16 cellular contexts compared by ENCODE assay signal in the genomic region with DNA sequence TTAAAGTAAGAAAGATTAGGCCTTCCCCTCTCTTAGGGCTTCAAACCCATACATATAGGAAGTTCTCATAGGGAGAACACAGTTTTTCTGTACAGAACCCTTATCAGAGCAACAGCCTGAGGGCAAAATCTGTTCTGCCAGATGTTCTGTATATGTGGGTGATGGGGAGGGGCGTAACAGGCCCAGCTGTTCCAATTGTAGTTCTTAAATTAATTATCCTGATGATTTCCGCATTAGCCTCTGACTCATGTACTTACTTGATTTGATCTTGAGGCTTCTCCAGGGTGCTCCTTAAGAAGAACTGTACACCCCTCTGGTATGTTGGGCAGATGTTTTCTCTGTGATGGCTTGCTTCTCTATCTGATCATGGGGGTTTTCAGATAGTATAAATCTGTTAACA.
"Had no signal": no experiment of that assay in that cellular context is flagged by ENCODE, and none has a peak within 500 bp of the region (broad histone marks: within the 10 kb centered on the region; RNA-seq: fewer than 3 reads in every experiment).

No MANE protein-coding gene starts in this region.

- DNase-seq: activated CD4-positive, alpha-beta memory T cell treated with anti-CD3 and anti-CD28 coated beads, Interleukin-2, amount 10 ng/mL, durations not matched to agents 7 days and 5 days; activated CD4-positive, alpha-beta T cell treated with anti-CD3 and anti-CD28 coated beads for 4 hours; activated naive CD4-positive, alpha-beta T cell treated with anti-CD3 and anti-CD28 coated beads, Interleukin-2, amount 10 ng/mL, durations not matched to agents 7 days and 5 days; activated T-cell treated with anti-CD3 and anti-CD28 coated beads, Interleukin-2, amount 50 U/mL, for 24 hours; erythroblast; hypothalamus; left ventricle myocardium inferior; naive thymus-derived CD8-positive, alpha-beta T cell; retina; upper lobe of right lung had no signal

- H3K27ac Mint-ChIP-seq: activated CD4-positive, alpha-beta memory T cell treated with anti-CD3 and anti-CD28 coated beads, Interleukin-2, amount 10 ng/mL, durations not matched to agents 7 days and 5 days; activated naive CD4-positive, alpha-beta T cell treated with anti-CD3 and anti-CD28 coated beads, Interleukin-2, amount 10 ng/mL, durations not matched to agents 7 days and 5 days; activated T-cell treated with anti-CD3 and anti-CD28 coated beads, Interleukin-2, amount 50 U/mL, for 24 hours; memory B cell; naive thymus-derived CD8-positive, alpha-beta T cell; stimulated activated effector memory CD8-positive, alpha-beta T cell treated with anti-CD3 and anti-CD28 coated beads, Interleukin-12 subunit alpha, Interleukin-12 subunit beta, amount 100 ng/mL, for 72 hours; WTC11 had no signal

- H3K27ac ChIP-seq: cardiac muscle cell, left ventricle myocardium inferior, neutrophil, thoracic aorta, upper lobe of right lung had no signal

- H3K27me3 ChIP-seq: cardiac muscle cell, neutrophil, upper lobe of right lung had no signal

- H3K4me1 ChIP-seq: upper lobe of right lung had no signal

- H3K36me3 Mint-ChIP-seq: activated naive CD4-positive, alpha-beta T cell treated with anti-CD3 and anti-CD28 coated beads, Interleukin-2, amount 10 ng/mL, durations not matched to agents 7 days and 5 days; memory B cell; naive thymus-derived CD8-positive, alpha-beta T cell; stimulated activated effector memory CD8-positive, alpha-beta T cell treated with anti-CD3 and anti-CD28 coated beads, Interleukin-12 subunit alpha, Interleukin-12 subunit beta, amount 100 ng/mL, for 72 hours; WTC11 had no signal

- H3K9me3 ChIP-seq: left ventricle myocardium inferior, neutrophil, thoracic aorta, upper lobe of right lung had no signal

- H3K36me3 ChIP-seq: cardiac muscle cell, left ventricle myocardium inferior, neutrophil, thoracic aorta, upper lobe of right lung had no signal

- H3K4me3 Mint-ChIP-seq: activated CD4-positive, alpha-beta memory T cell treated with anti-CD3 and anti-CD28 coated beads, Interleukin-2, amount 10 ng/mL, durations not matched to agents 7 days and 5 days; activated naive CD4-positive, alpha-beta T cell treated with anti-CD3 and anti-CD28 coated beads, Interleukin-2, amount 10 ng/mL, durations not matched to agents 7 days and 5 days; activated T-cell treated with anti-CD3 and anti-CD28 coated beads, Interleukin-2, amount 50 U/mL, for 24 hours; memory B cell; naive thymus-derived CD8-positive, alpha-beta T cell; stimulated activated effector memory CD8-positive, alpha-beta T cell treated with anti-CD3 and anti-CD28 coated beads, Interleukin-12 subunit alpha, Interleukin-12 subunit beta, amount 100 ng/mL, for 72 hours; WTC11 had no signal

- H3K4me1 Mint-ChIP-seq: activated CD4-positive, alpha-beta memory T cell treated with anti-CD3 and anti-CD28 coated beads, Interleukin-2, amount 10 ng/mL, durations not matched to agents 7 days and 5 days; activated naive CD4-positive, alpha-beta T cell treated with anti-CD3 and anti-CD28 coated beads, Interleukin-2, amount 10 ng/mL, durations not matched to agents 7 days and 5 days; memory B cell; naive thymus-derived CD8-positive, alpha-beta T cell; stimulated activated effector memory CD8-positive, alpha-beta T cell treated with anti-CD3 and anti-CD28 coated beads, Interleukin-12 subunit alpha, Interleukin-12 subunit beta, amount 100 ng/mL, for 72 hours had no signal

- H3K27me3 Mint-ChIP-seq: activated CD4-positive, alpha-beta memory T cell treated with anti-CD3 and anti-CD28 coated beads, Interleukin-2, amount 10 ng/mL, durations not matched to agents 7 days and 5 days; activated naive CD4-positive, alpha-beta T cell treated with anti-CD3 and anti-CD28 coated beads, Interleukin-2, amount 10 ng/mL, durations not matched to agents 7 days and 5 days; activated T-cell treated with anti-CD3 and anti-CD28 coated beads, Interleukin-2, amount 50 U/mL, for 24 hours; memory B cell had no signal

- H3K4me3 ChIP-seq: cardiac muscle cell, left ventricle myocardium inferior, thoracic aorta, upper lobe of right lung had no signal

- ATAC-seq: naive thymus-derived CD8-positive, alpha-beta T cell; stimulated activated effector memory CD8-positive, alpha-beta T cell treated with anti-CD3 and anti-CD28 coated beads, Interleukin-12 subunit alpha, Interleukin-12 subunit beta, amount 100 ng/mL, for 72 hours; upper lobe of right lung; WTC11 had no signal
